Comparison of ENCODE assay signal across 8 cellular contexts in genomic region chr11:107689317-107690202, GRCh38. TPM values are rescaled to one million over a fixed set of nuclear protein-coding genes. Genes with fewer than 3 reads are reported as not detected.
A peak's percentile ranks its signal among the peaks of the same experiment; 100 is the strongest.
DNase-seq lines count a peak whose midpoint lies in the region; ATAC-seq and FAIRE-seq lines count a peak whose summit lies in the region.

No MANE protein-coding gene starts in this region.

- H3K27ac ChIP-seq in naive thymus-derived CD4-positive, alpha-beta T cell (ENCODE audit: low read depth, low read length), result no peak overlapping the region

- ATAC-seq in HG03571 (IDR thresholded peaks at IDR 0.05; ENCODE audit: unreplicated experiment), result peak; percentile 62
- peak; percentile 84 for ATAC-seq in naive thymus-derived CD4-positive, alpha-beta T cell
- ATAC-seq in stimulated activated naive CD8-positive, alpha-beta T cell treated with anti-CD3 and anti-CD28 coated beads, Interleukin-15, Interleukin-2, amounts not matched to agents 100 U/mL and 50 U/mL, for 24 hours, result peak; percentile 73

- peaks cover 0 to 3% (median 0%) of the 10 kb centered on the region in 5 donors for H3K36me3 Mint-ChIP-seq in naive thymus-derived CD4-positive, alpha-beta T cell

- no peak overlapping the region for H3K4me3 ChIP-seq in naive thymus-derived CD4-positive, alpha-beta T cell (ENCODE audit: low read length)

- H3K4me1 ChIP-seq in naive thymus-derived CD4-positive, alpha-beta T cell (ENCODE audit: control insufficient read depth in 2 of 2, insufficient read depth in 2 of 2, low read length in 2 of 2), result no peaks in the 10 kb centered on the region

- peak; percentile 63 for FAIRE-seq in GM18507 (lab: Jason Lieb, UNC)

- H3K36me3 ChIP-seq in naive thymus-derived CD4-positive, alpha-beta T cell (ENCODE audit: control insufficient read depth in 2 of 3, insufficient read depth in 3 of 3, low read length in 3 of 3), result no peaks in the 10 kb centered on the region

- no peaks in the 10 kb centered on the region for H3K9me3 Mint-ChIP-seq in naive thymus-derived CD4-positive, alpha-beta T cell

- no peak overlapping the region for H3K27ac Mint-ChIP-seq in naive thymus-derived CD4-positive, alpha-beta T cell

- no peak overlapping the region for H3K4me3 Mint-ChIP-seq in naive thymus-derived CD4-positive, alpha-beta T cell

- in situ Hi-C loops in ACHN (cut with HindIII; ENCODE audit: low pct_ligation_motif_present, low pct_unique_long_range_greater_than_20kb, low sequenced_read_pairs), result no loop called here

- peaks cover 12 to 26% (median 20%) of the 10 kb centered on the region in 5 donors for H3K27me3 Mint-ChIP-seq in naive thymus-derived CD4-positive, alpha-beta T cell

- CTCF ChIA-PET in naive thymus-derived CD4-positive, alpha-beta T cell (lab: Charles Lee), result interaction anchor here (1.2 to 2.8 kb wide), 8 partner anchors 17 to 1533 kb away, joined by 3 to 40 read pairs (median 4); partner anchors contain the start of gene ALKBH8

- peaks cover 0 to 5% (median 0%) of the 10 kb centered on the region in 7 donors for H3K4me1 Mint-ChIP-seq in naive thymus-derived CD4-positive, alpha-beta T cell

- DNase-seq in ACHN (peak; percentile 64), GM18507 (ENCODE audit: extremely low spot score, insufficient read length, low read depth) (no peak), NOMO-1 (lab: John Stamatoyannopoulos, UW; ENCODE audit: unreplicated experiment in 2 of 2) (peak; percentile 28 to 68), epidermal melanocyte (ENCODE audit: insufficient read length, low spot score) (peak; percentile 35)
- DNase-seq in activated CD8-positive, alpha-beta memory T cell treated with anti-CD3 and anti-CD28 coated beads for 48 hours (ENCODE audit: low read depth in 2 of 3, low spot score in 2 of 3), result peak; percentile 4 to 29 (median 12)
- peak; percentile 7 to 51 (median 45) for DNase-seq in naive thymus-derived CD4-positive, alpha-beta T cell
- peak; percentile 67 for DNase-seq in stimulated activated naive CD8-positive, alpha-beta T cell treated with anti-CD3 and anti-CD28 coated beads, Interleukin-15, Interleukin-2, amounts not matched to agents 100 U/mL and 50 U/mL, for 24 hours

- no peaks in the 10 kb centered on the region for H3K9me3 ChIP-seq in naive thymus-derived CD4-positive, alpha-beta T cell (ENCODE audit: control insufficient read depth in 2 of 3, low read length in 3 of 3)

- POLR2A ChIA-PET in naive thymus-derived CD4-positive, alpha-beta T cell (lab: Charles Lee), result no interaction called here

- H3K27me3 ChIP-seq in naive thymus-derived CD4-positive, alpha-beta T cell (ENCODE audit: control insufficient read depth in 2 of 2, insufficient read depth in 2 of 2, low read length in 2 of 2), result no peaks in the 10 kb centered on the region

- intact Hi-C loops in naive thymus-derived CD4-positive, alpha-beta T cell (cut with micrococcal nuclease), result loop anchor here (1.0 to 5.0 kb wide), 5 partner anchors 113 to 1602 kb away; partner anchors contain the start of gene CWF19L2 (in 1 of the 2)

RNA-seq across cellular contexts. Expression of gene SLN, which starts 22.3 kb away (rescaled TPM):
- not detected for total RNA-seq in naive thymus-derived CD4-positive, alpha-beta T cell
- not detected for polyA plus RNA-seq in naive thymus-derived CD4-positive, alpha-beta T cell
